Comparison of ENCODE assay signal across 12 cellular contexts in genomic region chr1:18385239-18385790, GRCh38.
DNase-seq lines count a peak whose midpoint lies in the region; FAIRE-seq and TF ChIP-seq lines count a peak whose summit lies in the region.
"Had no signal": no experiment of that assay in that cellular context is flagged by ENCODE, and none has a peak within 500 bp of the region (broad histone marks: within the 10 kb centered on the region; RNA-seq: fewer than 3 reads in every experiment).

No MANE protein-coding gene starts in this region.

- intact Hi-C loops in spleen (cut with DNase I; ENCODE audit: low total_unique reads): no loop called here
- intact Hi-C loops in vagina (cut with DNase I): no loop called here
- intact Hi-C loops in activated T-helper 1 cell treated with anti-CD3 and anti-CD28 coated beads, Interleukin-12 subunit alpha, Interleukin-12 subunit beta, Interleukin-2, Interleukin-4 antibody, amounts not matched to agents 30 ng/mL and 10 ng/mL and 1 ng/mL, durations not matched to agents 14 hours and 24 hours and 36 hours (cut with micrococcal nuclease): no loop called here

- H3K79me2 ChIP-seq in astrocyte (ENCODE audit: insufficient read depth, low read length): no peaks in the 10 kb centered on the region

- H3K9me3 Mint-ChIP-seq in astrocyte (ENCODE audit: unreplicated experiment): peaks cover 6% of the 10 kb centered on the region
- H3K9me3 Mint-ChIP-seq in activated T-helper 1 cell treated with anti-CD3 and anti-CD28 coated beads, Interleukin-12 subunit alpha, Interleukin-12 subunit beta, Interleukin-2, Interleukin-4 antibody, amounts not matched to agents 30 ng/mL and 10 ng/mL and 1 ng/mL, durations not matched to agents 14 hours and 24 hours and 36 hours: no peaks in the 10 kb centered on the region

- H3K27ac ChIP-seq in HUES64 (ENCODE audit: low read depth, low read length) (no peak overlapping the region), astrocyte (ENCODE audit: low read depth, low read length) (no peak overlapping the region), spleen (peak overlapping the region in 6 of 8 donors; percentile 36 to 57 (median 50)), vagina (no peak overlapping the region)

- FAIRE-seq in astrocyte (lab: Jason Lieb, UNC): no peak
- FAIRE-seq: islet of Langerhans had no signal

- TF ChIP-seq CTCF in astrocyte (IDR thresholded peaks at IDR 0.05; ENCODE audit: insufficient read depth, low read depth, low read length) (no peak), spleen (IDR thresholded peaks at IDR 0.05 in 8 of 11, conservative IDR thresholded peaks at IDR 0.05 in 3 of 11) (no peak), vagina (IDR thresholded peaks at IDR 0.05) (no peak)

- H3K27me3 Mint-ChIP-seq in astrocyte (ENCODE audit: low read depth, unreplicated experiment): peaks cover 71% of the 10 kb centered on the region
- peaks cover 7% of the 10 kb centered on the region for H3K27me3 Mint-ChIP-seq in activated T-helper 1 cell treated with anti-CD3 and anti-CD28 coated beads, Interleukin-12 subunit alpha, Interleukin-12 subunit beta, Interleukin-2, Interleukin-4 antibody, amounts not matched to agents 30 ng/mL and 10 ng/mL and 1 ng/mL, durations not matched to agents 14 hours and 24 hours and 36 hours (ENCODE audit: insufficient read depth)

- no peak overlapping the region for H3K4me2 ChIP-seq in astrocyte (ENCODE audit: low read length)

- H3K4me1 ChIP-seq in HUES64 (ENCODE audit: insufficient read depth, low read length) (peaks cover 10% of the 10 kb centered on the region), astrocyte (ENCODE audit: insufficient read depth, low read length) (no peaks in the 10 kb centered on the region), spleen (peaks cover 0 to 19% (median 6%) of the 10 kb centered on the region in 6 donors), vagina (peaks cover 7% of the 10 kb centered on the region)

- H3K9ac ChIP-seq in HUES64 (ENCODE audit: low read depth, low read length) (no peak overlapping the region), astrocyte (ENCODE audit: low read length) (no peak overlapping the region)

- H3K36me3 ChIP-seq in HUES64 (ENCODE audit: insufficient read depth, low read length) (no peaks in the 10 kb centered on the region), astrocyte (ENCODE audit: insufficient read depth, low read length) (no peaks in the 10 kb centered on the region), spleen (no peaks in the 10 kb centered on the region), vagina (no peaks in the 10 kb centered on the region)

- no peak for TF ChIP-seq POLR2A in spleen (IDR thresholded peaks at IDR 0.05)
- no peak for TF ChIP-seq POLR2A in vagina (IDR thresholded peaks at IDR 0.05)

- no peaks in the 10 kb centered on the region for H3K36me3 Mint-ChIP-seq in astrocyte (ENCODE audit: low read depth, unreplicated experiment)
- H3K36me3 Mint-ChIP-seq in activated T-helper 1 cell treated with anti-CD3 and anti-CD28 coated beads, Interleukin-12 subunit alpha, Interleukin-12 subunit beta, Interleukin-2, Interleukin-4 antibody, amounts not matched to agents 30 ng/mL and 10 ng/mL and 1 ng/mL, durations not matched to agents 14 hours and 24 hours and 36 hours (ENCODE audit: low read depth): no peaks in the 10 kb centered on the region

- H3K4me3 ChIP-seq in HUES64 (ENCODE audit: low read length) (peak overlapping the region; percentile 24; the same call in 1 of the 2 replicates), astrocyte (ENCODE audit: insufficient read depth, low read depth, low read length) (no peak overlapping the region), spleen (no peak overlapping the region), vagina (no peak overlapping the region)

- peak overlapping the region; percentile 24 for H3K4me3 Mint-ChIP-seq in astrocyte (ENCODE audit: unreplicated experiment)
- H3K4me3 Mint-ChIP-seq in activated T-helper 1 cell treated with anti-CD3 and anti-CD28 coated beads, Interleukin-12 subunit alpha, Interleukin-12 subunit beta, Interleukin-2, Interleukin-4 antibody, amounts not matched to agents 30 ng/mL and 10 ng/mL and 1 ng/mL, durations not matched to agents 14 hours and 24 hours and 36 hours: no peak overlapping the region

- DNase-seq in astrocyte (ENCODE audit: low read depth) (no peak), iPS-NIHi11 (ENCODE audit: low spot score) (peak; percentile 70), spleen (no peak), vagina (ENCODE audit: extremely low spot score in 2 of 2) (no peak), H4 (ENCODE audit: low spot score) (no peak)
- no peak for DNase-seq in activated CD8-positive, alpha-beta memory T cell treated with anti-CD3 and anti-CD28 coated beads, Interleukin-2, amount 50 U/mL, for 4 hours
- DNase-seq in activated T-helper 1 cell treated with anti-CD3 and anti-CD28 coated beads, Interleukin-12 subunit alpha, Interleukin-12 subunit beta, Interleukin-2, Interleukin-4 antibody, amounts not matched to agents 30 ng/mL and 10 ng/mL and 1 ng/mL, durations not matched to agents 14 hours and 24 hours and 36 hours (ENCODE audit: low spot score): no peak
- DNase-seq: Calu3, T1000, trophoblast cell had no signal

- H3K9me3 ChIP-seq in HUES64 (ENCODE audit: insufficient read depth, low read depth, low read length) (peaks cover 2% of the 10 kb centered on the region; the same call in 1 of the 2 replicates), astrocyte (ENCODE audit: insufficient read depth, low read depth, low read length) (no peaks in the 10 kb centered on the region), spleen (peaks cover 0 to 3% (median under 1%) of the 10 kb centered on the region in 8 donors), vagina (no peaks in the 10 kb centered on the region)

- H3K27ac Mint-ChIP-seq in astrocyte (ENCODE audit: unreplicated experiment): peak overlapping the region; percentile 66
- H3K27ac Mint-ChIP-seq in activated T-helper 1 cell treated with anti-CD3 and anti-CD28 coated beads, Interleukin-12 subunit alpha, Interleukin-12 subunit beta, Interleukin-2, Interleukin-4 antibody, amounts not matched to agents 30 ng/mL and 10 ng/mL and 1 ng/mL, durations not matched to agents 14 hours and 24 hours and 36 hours: no peak overlapping the region

- peaks cover 10% of the 10 kb centered on the region for H3K4me1 Mint-ChIP-seq in astrocyte (ENCODE audit: low read depth, unreplicated experiment)
- no peaks in the 10 kb centered on the region for H3K4me1 Mint-ChIP-seq in activated T-helper 1 cell treated with anti-CD3 and anti-CD28 coated beads, Interleukin-12 subunit alpha, Interleukin-12 subunit beta, Interleukin-2, Interleukin-4 antibody, amounts not matched to agents 30 ng/mL and 10 ng/mL and 1 ng/mL, durations not matched to agents 14 hours and 24 hours and 36 hours (ENCODE audit: low read depth)

- no peaks in the 10 kb centered on the region for H4K20me1 ChIP-seq in astrocyte (ENCODE audit: insufficient read depth, low read length)

- 18% methylated on average over 9 of the region's 9 CpGs for WGBS in HUES64
- 7 to 22% (median 11%) methylated on average over 9 of the region's 9 CpGs for WGBS in spleen, 5 donors

- H3K27me3 ChIP-seq in HUES64 (ENCODE audit: insufficient read depth, low read length): no peaks in the 10 kb centered on the region
- no peaks in the 10 kb centered on the region for H3K27me3 ChIP-seq in astrocyte (ENCODE audit: insufficient read depth, low read length)
- H3K27me3 ChIP-seq in spleen (replicated peaks in 1 of 7): peaks cover 0 to 42% (median 0%) of the 10 kb centered on the region in 7 donors
- H3K27me3 ChIP-seq in vagina: no peaks in the 10 kb centered on the region

- H2AFZ ChIP-seq in astrocyte (ENCODE audit: low read depth, low read length): no peak overlapping the region

Comparison
In these comparisons a context has a peak if more than half of its experiments do, and no peak if none do; other contexts are left out.
1. H3K27ac ChIP-seq: peak in spleen (6 of 8); none in HUES64 (single experiment), astrocyte (single experiment) and vagina (single experiment).